In genomic region chr2:30310955-30311354, GRCh38 we compare ENCODE assay signal across 13 cellular contexts.
DNase-seq lines count a peak whose midpoint lies in the region; ATAC-seq and TF ChIP-seq lines count a peak whose summit lies in the region.
"Had no signal": no experiment of that assay in that cellular context is flagged by ENCODE, and none has a peak within 500 bp of the region (broad histone marks: within the 10 kb centered on the region; RNA-seq: fewer than 3 reads in every experiment).

No MANE protein-coding gene starts in this region.

- peaks cover 3% of the 10 kb centered on the region for H3K36me3 Mint-ChIP-seq in activated naive CD4-positive, alpha-beta T cell treated with anti-CD3 and anti-CD28 coated beads, Interleukin-2, amount 50 U/mL, for 24 hours

- H3K9me2 ChIP-seq in SU-DHL-6 (replicated peaks; ENCODE audit: insufficient read depth, low read length), result no peaks in the 10 kb centered on the region
- no peaks in the 10 kb centered on the region for H3K9me2 ChIP-seq in SK-N-SH

- TF ChIP-seq CTCF in SU-DHL-6 (IDR thresholded peaks at IDR 0.05; ENCODE audit: insufficient read depth, low read length, poor library complexity, severe bottlenecking) (no peak), SK-N-SH (IDR thresholded peaks at IDR 0.05) (no peak), A673 (conservative IDR thresholded peaks at IDR 0.05; ENCODE audit: low read depth, low read length) (no peak)

- no peaks in the 10 kb centered on the region for H4K20me1 ChIP-seq in SU-DHL-6 (ENCODE audit: low read depth, low read length)
- no peaks in the 10 kb centered on the region for H4K20me1 ChIP-seq in SK-N-SH (ENCODE audit: insufficient read depth)

- H3K9ac ChIP-seq in SU-DHL-6 (ENCODE audit: low read length) (0 out of 2 replicates have a peak overlapping the region, but pooled peaks have one; percentile 6), SK-N-SH (no peak overlapping the region)

- intact Hi-C loops in A673 (cut with micrococcal nuclease; ENCODE audit: unreplicated experiment), result no loop called here

- H3K79me2 ChIP-seq in SU-DHL-6 (ENCODE audit: insufficient read depth, low read length), result no peaks in the 10 kb centered on the region
- H3K79me2 ChIP-seq in SK-N-SH (ENCODE audit: insufficient read depth), result no peaks in the 10 kb centered on the region

- H3K36me3 ChIP-seq in SU-DHL-6 (ENCODE audit: low read length) (no peaks in the 10 kb centered on the region), SK-N-SH (replicated peaks in 1 of 2; ENCODE audit: control insufficient read depth in 1 of 2, insufficient read depth in 2 of 2, low read length in 1 of 2) (no peaks in the 10 kb centered on the region), A673 (ENCODE audit: insufficient read depth, low read length, poor library complexity, severe bottlenecking) (no peaks in the 10 kb centered on the region)
- H3K36me3 ChIP-seq: sigmoid colon had no signal

- POLR2A ChIA-PET in SK-N-SH (lab: Yijun Ruan, JAX) (no interaction called here), A673 (lab: Charles Lee; ENCODE audit: low non-redundant PET) (no interaction called here)

- 75% methylated on average over 5 of the region's 5 CpGs for WGBS in SK-N-SH (ENCODE audit: low lambda C conversion rate)

- H3K27ac ChIP-seq in SU-DHL-6 (ENCODE audit: low read depth, low read length) (no peak overlapping the region), SK-N-SH (ENCODE audit: low read depth in 2 of 2, low read length in 1 of 2) (no peak overlapping the region), A673 (ENCODE audit: low read depth, low read length, poor library complexity, severe bottlenecking) (no peak overlapping the region)
- H3K27ac ChIP-seq: sigmoid colon had no signal

- H3K9me3 ChIP-seq in SU-DHL-6 (ENCODE audit: insufficient read depth, low read length) (no peaks in the 10 kb centered on the region), SK-N-SH (no peaks in the 10 kb centered on the region), A673 (ENCODE audit: low read depth, low read length, poor library complexity, severe bottlenecking) (no peaks in the 10 kb centered on the region)
- H3K9me3 ChIP-seq: sigmoid colon had no signal

- H3K4me1 Mint-ChIP-seq in activated naive CD4-positive, alpha-beta T cell treated with anti-CD3 and anti-CD28 coated beads, Interleukin-2, amount 50 U/mL, for 24 hours, result peaks cover 64% of the 10 kb centered on the region
- H3K4me1 Mint-ChIP-seq in stimulated activated naive CD8-positive, alpha-beta T cell treated with anti-CD3 and anti-CD28 coated beads, Interleukin-15, amount 100 ng/mL, for 72 hours, result peaks cover 64% of the 10 kb centered on the region

- H2AFZ ChIP-seq in SU-DHL-6 (ENCODE audit: low read depth, low read length, severe bottlenecking), result no peak overlapping the region
- H2AFZ ChIP-seq in SK-N-SH (ENCODE audit: low read depth), result no peak overlapping the region

- no TSS peak for BruUV-seq in A673 (replicated peaks; lab: Mats Ljungman, UMichigan)

- H3K4me1 ChIP-seq in SK-N-SH (ENCODE audit: control insufficient read depth in 1 of 2, insufficient read depth in 2 of 2, low read depth in 1 of 2, low read length in 1 of 2) (peaks cover 0 to under 1% of the 10 kb centered on the region in 2 experiments; a peak in 2 of 4 replicates), A673 (ENCODE audit: insufficient read depth, low read length, poor library complexity, severe bottlenecking) (no peaks in the 10 kb centered on the region)
- H3K4me1 ChIP-seq: sigmoid colon had no signal

- CTCF ChIA-PET in SK-N-SH (lab: Yijun Ruan, JAX) (interaction anchor here (1.4 kb wide), 1 partner anchor 13 kb away, joined by 3 read pairs; no protein-coding TSS in a partner anchor), A673 (lab: Charles Lee) (no interaction called here)

- no peaks in the 10 kb centered on the region for H3K27me3 Mint-ChIP-seq in activated naive CD4-positive, alpha-beta T cell treated with anti-CD3 and anti-CD28 coated beads, Interleukin-2, amount 50 U/mL, for 24 hours
- H3K27me3 Mint-ChIP-seq in stimulated activated naive CD8-positive, alpha-beta T cell treated with anti-CD3 and anti-CD28 coated beads, Interleukin-15, amount 100 ng/mL, for 72 hours, result no peaks in the 10 kb centered on the region

- peak overlapping the region; percentile 12 for H3K27ac Mint-ChIP-seq in activated naive CD4-positive, alpha-beta T cell treated with anti-CD3 and anti-CD28 coated beads, Interleukin-2, amount 50 U/mL, for 24 hours
- peak overlapping the region in 1 of 2 donors; percentile 58 for H3K27ac Mint-ChIP-seq in stimulated activated naive CD8-positive, alpha-beta T cell treated with anti-CD3 and anti-CD28 coated beads, Interleukin-15, amount 100 ng/mL, for 72 hours

- no peak overlapping the region for H3K4me3 ChIP-seq in SU-DHL-6 (ENCODE audit: insufficient read depth, low read length, poor library complexity, severe bottlenecking)
- no peak overlapping the region for H3K4me3 ChIP-seq in SK-N-SH (ENCODE audit: low read depth in 2 of 2, low read length in 1 of 2)
- H3K4me3 ChIP-seq in A673 (ENCODE audit: low read depth, low read length, poor library complexity, severe bottlenecking), result no peak overlapping the region
- H3K4me3 ChIP-seq: sigmoid colon had no signal

- ATAC-seq in HG02571 (IDR thresholded peaks at IDR 0.05; ENCODE audit: unreplicated experiment), result peak; percentile 83
- peak; percentile 34 for ATAC-seq in stimulated activated naive CD8-positive, alpha-beta T cell treated with anti-CD3 and anti-CD28 coated beads, Interleukin-15, amount 100 ng/mL, for 72 hours
- ATAC-seq: Right ventricle myocardium inferior had no signal

- no peak for DNase-seq in activated naive CD4-positive, alpha-beta T cell (lab: John Stamatoyannopoulos, UW)
- no peak for DNase-seq in stimulated activated naive CD8-positive, alpha-beta T cell treated with anti-CD3 and anti-CD28 coated beads, Interleukin-15, amount 100 ng/mL, for 72 hours
- no peak for DNase-seq in SK-N-SH
- DNase-seq in NCI-H345 (lab: John Stamatoyannopoulos, UW), result no peak
- DNase-seq in A673 (ENCODE audit: low spot score), result no peak
- DNase-seq: activated CD4-positive, alpha-beta T cell treated with anti-CD3 and anti-CD28 coated beads for 1 hour; GOT3; NCI-H2081 treated with DMSO at 0.1 percent for 48 hours; sigmoid colon had no signal

- no peaks in the 10 kb centered on the region for H3K27me3 ChIP-seq in SU-DHL-6 (ENCODE audit: low read length)
- no peaks in the 10 kb centered on the region for H3K27me3 ChIP-seq in SK-N-SH (ENCODE audit: insufficient read depth)
- no peaks in the 10 kb centered on the region for H3K27me3 ChIP-seq in A673 (replicated peaks; ENCODE audit: insufficient read depth, low read depth, low read length, poor library complexity)
- H3K27me3 ChIP-seq: sigmoid colon had no signal

- peak overlapping the region; percentile 20 for H3K4me2 ChIP-seq in SU-DHL-6 (ENCODE audit: low read depth, low read length, poor library complexity, severe bottlenecking)
- H3K4me2 ChIP-seq in SK-N-SH, result no peak overlapping the region

- no peak for TF ChIP-seq RAD21 in SK-N-SH (IDR thresholded peaks at IDR 0.05; ENCODE audit: low read length)

- H3K4me3 Mint-ChIP-seq in activated naive CD4-positive, alpha-beta T cell treated with anti-CD3 and anti-CD28 coated beads, Interleukin-2, amount 50 U/mL, for 24 hours, result no peak overlapping the region
- peak overlapping the region; percentile 25 to 38 for H3K4me3 Mint-ChIP-seq in stimulated activated naive CD8-positive, alpha-beta T cell treated with anti-CD3 and anti-CD28 coated beads, Interleukin-15, amount 100 ng/mL, for 72 hours

- H3K9me3 Mint-ChIP-seq in activated naive CD4-positive, alpha-beta T cell treated with anti-CD3 and anti-CD28 coated beads, Interleukin-2, amount 50 U/mL, for 24 hours, result peaks cover 5% of the 10 kb centered on the region
- peaks cover 21 to 22% of the 10 kb centered on the region in 2 donors for H3K9me3 Mint-ChIP-seq in stimulated activated naive CD8-positive, alpha-beta T cell treated with anti-CD3 and anti-CD28 coated beads, Interleukin-15, amount 100 ng/mL, for 72 hours

- TF ChIP-seq EP300 in SK-N-SH (IDR thresholded peaks at IDR 0.05; ENCODE audit: borderline replicate concordance in 1 of 2, low read depth in 1 of 2, low read length in 1 of 2), result no peak

- H3F3A ChIP-seq in SU-DHL-6 (ENCODE audit: insufficient read depth) (no peaks in the 10 kb centered on the region), SK-N-SH (replicated peaks; ENCODE audit: insufficient read depth) (no peaks in the 10 kb centered on the region)

TF ChIP-seq in SK-N-SH, 30 proteins besides CTCF, POLR2A, EP300 and RAD21 (continues in another document):
- TF ChIP-seq GATA2 (CRISPR knock-in tag; IDR thresholded peaks at IDR 0.05), result no peak
- TF ChIP-seq YY1 (IDR thresholded peaks at IDR 0.05; ENCODE audit: low read depth), result no peak
- TF ChIP-seq RFX5 (IDR thresholded peaks at IDR 0.05; ENCODE audit: low read length), result no peak
- no peak for TF ChIP-seq ZBTB33 (IDR thresholded peaks at IDR 0.05; ENCODE audit: borderline replicate concordance, low read depth)
- no peak for TF ChIP-seq FOXJ3 (CRISPR knock-in tag; IDR thresholded peaks at IDR 0.05)
- TF ChIP-seq, protein P1, sequence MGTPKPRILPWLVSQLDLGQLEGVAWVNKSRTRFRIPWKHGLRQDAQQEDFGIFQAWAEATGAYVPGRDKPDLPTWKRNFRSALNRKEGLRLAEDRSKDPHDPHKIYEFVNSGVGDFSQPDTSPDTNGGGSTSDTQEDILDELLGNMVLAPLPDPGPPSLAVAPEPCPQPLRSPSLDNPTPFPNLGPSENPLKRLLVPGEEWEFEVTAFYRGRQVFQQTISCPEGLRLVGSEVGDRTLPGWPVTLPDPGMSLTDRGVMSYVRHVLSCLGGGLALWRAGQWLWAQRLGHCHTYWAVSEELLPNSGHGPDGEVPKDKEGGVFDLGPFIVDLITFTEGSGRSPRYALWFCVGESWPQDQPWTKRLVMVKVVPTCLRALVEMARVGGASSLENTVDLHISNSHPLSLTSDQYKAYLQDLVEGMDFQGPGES (IDR thresholded peaks at IDR 0.05; ENCODE audit: low read depth, low read length), result no peak
- no peak for TF ChIP-seq FOXM1 (IDR thresholded peaks at IDR 0.05; ENCODE audit: low read depth)
- TF ChIP-seq JUND (IDR thresholded peaks at IDR 0.05), result no peak
- no peak for TF ChIP-seq MEF2A (IDR thresholded peaks at IDR 0.05; ENCODE audit: borderline replicate concordance, low read depth)
